12 cellular contexts compared by ENCODE assay signal in the genomic region with DNA sequence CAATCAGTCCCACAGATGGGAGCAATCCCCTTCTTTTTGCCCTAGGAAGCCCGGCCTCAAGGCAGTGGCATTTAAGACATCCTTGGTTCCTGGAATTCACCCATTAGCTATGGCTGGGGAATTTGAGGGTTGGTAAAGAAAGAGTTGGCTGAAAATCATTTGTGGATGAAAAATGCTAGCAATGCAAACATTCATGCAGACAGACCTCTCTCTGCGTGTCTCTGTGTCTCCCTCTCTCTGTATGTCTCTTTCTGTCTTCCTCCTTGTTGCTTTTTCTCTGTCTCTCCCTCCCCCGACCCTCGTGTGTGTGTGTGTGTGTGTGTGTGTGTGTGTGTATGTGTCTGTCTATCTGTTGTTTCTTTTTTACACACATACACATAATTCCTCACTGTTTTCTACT. TPM values are rescaled to one million over a fixed set of nuclear protein-coding genes. Genes with fewer than 3 reads are reported as not detected.
DNase-seq lines count a peak whose midpoint lies in the region; TF ChIP-seq lines count a peak whose summit lies in the region.
"Had no signal": no experiment of that assay in that cellular context is flagged by ENCODE, and none has a peak within 500 bp of the region (broad histone marks: within the 10 kb centered on the region; RNA-seq: fewer than 3 reads in every experiment).

No MANE protein-coding gene starts in this region.

- H3K9me3 ChIP-seq in testis (no peaks in the 10 kb centered on the region), Peyer's patch (no peaks in the 10 kb centered on the region)
- H3K9me3 ChIP-seq: HAP-1 had no signal

- no peaks in the 10 kb centered on the region for H3K36me3 ChIP-seq in testis (ENCODE audit: low read depth, missing control alignments)
- no peaks in the 10 kb centered on the region for H3K36me3 ChIP-seq in Peyer's patch
- H3K36me3 ChIP-seq: HAP-1 had no signal

- H3K27ac ChIP-seq in testis = no peak overlapping the region
- H3K27ac ChIP-seq in Peyer's patch = peak overlapping the region in 1 of 4 donors; percentile 52
- H3K27ac ChIP-seq: PC-9 had no signal

- peak; percentile 16 for DNase-seq in HCEC 1CT
- DNase-seq in astrocyte of the spinal cord (ENCODE audit: low read depth, low spot score) = peak; percentile 68
- peak; percentile 84 for DNase-seq in hepatic stellate cell (ENCODE audit: low spot score)
- peak; percentile 30 for DNase-seq in stromal cell of bone marrow (ENCODE audit: low read depth)
- no peak for DNase-seq in testis
- no peak for DNase-seq in NCI-H2171 (lab: John Stamatoyannopoulos, UW)
- DNase-seq in Peyer's patch = no peak
- DNase-seq in CD1c-positive myeloid dendritic cell (ENCODE audit: extremely low spot score) = no peak
- DNase-seq: NCI-H1436 treated with DMSO at 0.1 percent for 48 hours had no signal

- H3K27me3 ChIP-seq in testis (no peaks in the 10 kb centered on the region), Peyer's patch (no peaks in the 10 kb centered on the region)

- no peak for TF ChIP-seq CTCF in astrocyte of the spinal cord (IDR thresholded peaks at IDR 0.05; ENCODE audit: low read depth, low read length)
- no peak for TF ChIP-seq CTCF in testis (IDR thresholded peaks at IDR 0.05)
- no peak for TF ChIP-seq CTCF in Peyer's patch (IDR thresholded peaks at IDR 0.05)

- peaks cover 22% of the 10 kb centered on the region for H3K4me1 ChIP-seq in testis
- peaks cover 0 to 12% (median 0%) of the 10 kb centered on the region in 4 donors for H3K4me1 ChIP-seq in Peyer's patch
- H3K4me1 ChIP-seq: HAP-1 had no signal

- intact Hi-C loops in testis (cut with DNase I; ENCODE audit: low total_unique reads) = no loop called here

- H3K4me3 ChIP-seq in astrocyte of the spinal cord (ENCODE audit: low read depth, low read length) (no peak overlapping the region), testis (no peak overlapping the region), Peyer's patch (no peak overlapping the region)
- H3K4me3 ChIP-seq: HAP-1, PC-9 had no signal

- TF ChIP-seq POLR2A in testis (IDR thresholded peaks at IDR 0.05) (no peak), Peyer's patch (IDR thresholded peaks at IDR 0.05) (no peak)

- in situ Hi-C loops in astrocyte of the spinal cord (cut with HindIII; ENCODE audit: low sequenced_read_pairs) = no loop called here

- WGBS in testis, 2 donors = 50 to 59% methylated on average over 4 of the region's 4 CpGs

RNA-seq across cellular contexts. Expression of a gene that starts 19.4 kb away (rescaled TPM):
- 1 to 10 TPM; 2.7 to 3.6 TPM for total RNA-seq in testis
- 20.3 TPM for polyA plus RNA-seq in testis (ENCODE audit: insufficient read depth, low read depth, low replicate concordance)
- 1 to 10 TPM; 1.3 to 9.1 (median 2.3) TPM for total RNA-seq in Peyer's patch
- total RNA-seq: Calu3 had no signal

RNA-seq across cellular contexts. Expression of a gene that starts 33.4 kb away (rescaled TPM):
- under 1 TPM in 1 of 2 donors, not detected in 1; 0.19 TPM for total RNA-seq in testis
- not detected for polyA plus RNA-seq in testis (ENCODE audit: insufficient read depth, low read depth, low replicate concordance)
- total RNA-seq in Peyer's patch = not detected
- total RNA-seq: Calu3 had no signal

Comparison
In these comparisons a context has a peak if more than half of its experiments do, and no peak if none do; other contexts are left out.
1. DNase-seq: peak in HCEC 1CT (single experiment), astrocyte of the spinal cord (single experiment), hepatic stellate cell (single experiment) and stromal cell of bone marrow (single experiment); none in testis (single experiment), NCI-H2171 (single experiment), Peyer's patch (0 of 3) and CD1c-positive myeloid dendritic cell (single experiment).